Comparison of ENCODE assay signal across 17 cellular contexts in the genomic region with DNA sequence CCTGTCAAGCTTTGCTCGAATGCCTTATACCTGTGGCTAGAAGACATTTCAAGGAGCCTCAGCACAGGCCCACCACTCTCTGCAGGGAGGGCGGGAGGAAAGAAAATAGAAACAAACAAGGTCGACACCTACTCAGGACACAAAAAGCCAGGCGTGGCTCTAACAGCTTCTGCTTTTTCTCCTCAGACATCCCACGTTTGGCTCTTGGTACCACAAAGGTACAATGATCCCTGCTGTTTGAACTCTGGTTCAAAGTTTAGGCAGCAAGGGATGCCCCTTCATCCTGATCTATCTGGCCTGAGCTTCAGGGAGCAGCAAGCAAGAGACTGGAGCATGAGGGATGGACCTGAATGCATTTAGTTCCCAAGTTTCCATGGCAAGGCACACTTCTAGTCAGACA. TPM values are rescaled to one million over a fixed set of nuclear protein-coding genes. Genes with fewer than 3 reads are reported as not detected.
DNase-seq lines count a peak whose midpoint lies in the region; ATAC-seq and TF ChIP-seq lines count a peak whose summit lies in the region.
"Had no signal": no experiment of that assay in that cellular context is flagged by ENCODE, and none has a peak within 500 bp of the region (broad histone marks: within the 10 kb centered on the region; RNA-seq: fewer than 3 reads in every experiment).

No MANE protein-coding gene starts in this region.

- peaks cover 16% of the 10 kb centered on the region for H3K36me3 Mint-ChIP-seq in activated CD4-positive, alpha-beta T cell treated with anti-CD3 and anti-CD28 coated beads, Interleukin-2, amount 10 ng/mL, durations not matched to agents 24 days and 14 days (ENCODE audit: low read depth)
- H3K36me3 Mint-ChIP-seq in activated CD4-positive, alpha-beta T cell treated with anti-CD3 and anti-CD28 coated beads, Interleukin-2, amount 10 ng/mL, durations not matched to agents 7 days and 5 days (ENCODE audit: low read depth), result peaks cover 21% of the 10 kb centered on the region
- H3K36me3 Mint-ChIP-seq in HFFc6 (ENCODE audit: low read depth), result peaks cover 8% of the 10 kb centered on the region; the same call in 1 of the 2 replicates
- peaks cover 8% of the 10 kb centered on the region for H3K36me3 Mint-ChIP-seq in central memory CD8-positive, alpha-beta T cell (ENCODE audit: insufficient read depth)

- TF ChIP-seq CTCF in HFFc6 (IDR thresholded peaks at IDR 0.05), result no peak
- no peak for TF ChIP-seq CTCF in psoas muscle (IDR thresholded peaks at IDR 0.05)

- no peak overlapping the region for H3K4me3 ChIP-seq in psoas muscle
- H3K4me3 ChIP-seq: A549, lower lobe of right lung, MG63, upper lobe of right lung had no signal

- H3K9me3 ChIP-seq in psoas muscle, result no peaks in the 10 kb centered on the region
- H3K9me3 ChIP-seq: A549, lower lobe of right lung, MG63, upper lobe of right lung had no signal

- no peak for DNase-seq in activated CD4-positive, alpha-beta T cell treated with anti-CD3 and anti-CD28 coated beads, Interleukin-2, amount 10 ng/mL, durations not matched to agents 24 days and 14 days
- DNase-seq in activated CD4-positive, alpha-beta T cell treated with anti-CD3 and anti-CD28 coated beads, Interleukin-2, amount 10 ng/mL, durations not matched to agents 7 days and 5 days, result no peak
- DNase-seq in HFFc6 (no peak), psoas muscle (no peak), NOMO-1 treated with DMSO at 0.1 percent for 48 hours (lab: John Stamatoyannopoulos, UW; ENCODE audit: unreplicated experiment) (no peak), OCI-M1 (lab: John Stamatoyannopoulos, UW) (no peak)
- no peak for DNase-seq in central memory CD8-positive, alpha-beta T cell (ENCODE audit: low spot score in 2 of 2)
- DNase-seq: activated CD4-positive, alpha-beta T cell treated with anti-CD3 and anti-CD28 coated beads for 1 hour; activated CD8-positive, alpha-beta memory T cell treated with anti-CD3 and anti-CD28 coated beads, Interleukin-2, amount 50 U/mL, for 4 hours; activated naive CD4-positive, alpha-beta T cell treated with anti-CD3 and anti-CD28 coated beads, Interleukin-2, amount 50 U/mL, for 16 hours; lower lobe of right lung; MG63; SHP77 treated with DMSO at 0.1 percent for 48 hours; stimulated activated naive CD4-positive, alpha-beta T cell; upper lobe of right lung had no signal

- peaks cover 72% of the 10 kb centered on the region for H3K4me1 Mint-ChIP-seq in activated CD4-positive, alpha-beta T cell treated with anti-CD3 and anti-CD28 coated beads, Interleukin-2, amount 10 ng/mL, durations not matched to agents 24 days and 14 days
- H3K4me1 Mint-ChIP-seq in activated CD4-positive, alpha-beta T cell treated with anti-CD3 and anti-CD28 coated beads, Interleukin-2, amount 10 ng/mL, durations not matched to agents 7 days and 5 days, result peaks cover 84% of the 10 kb centered on the region
- peaks cover 81% of the 10 kb centered on the region for H3K4me1 Mint-ChIP-seq in HFFc6 (ENCODE audit: low read depth)
- peaks cover 77% of the 10 kb centered on the region for H3K4me1 Mint-ChIP-seq in central memory CD8-positive, alpha-beta T cell

- no peaks in the 10 kb centered on the region for H3K27me3 Mint-ChIP-seq in activated CD4-positive, alpha-beta T cell treated with anti-CD3 and anti-CD28 coated beads, Interleukin-2, amount 10 ng/mL, durations not matched to agents 24 days and 14 days
- H3K27me3 Mint-ChIP-seq in activated CD4-positive, alpha-beta T cell treated with anti-CD3 and anti-CD28 coated beads, Interleukin-2, amount 10 ng/mL, durations not matched to agents 7 days and 5 days, result no peaks in the 10 kb centered on the region
- no peaks in the 10 kb centered on the region; the same call in 1 of the 2 replicates for H3K27me3 Mint-ChIP-seq in HFFc6 (ENCODE audit: insufficient read depth)
- H3K27me3 Mint-ChIP-seq in central memory CD8-positive, alpha-beta T cell, result no peaks in the 10 kb centered on the region

- 67 to 68% (median 67%) methylated on average over 5 of the region's 5 CpGs for WGBS in psoas muscle, 3 donors

- H3K4me1 ChIP-seq in psoas muscle, result peaks cover 87% of the 10 kb centered on the region

- H3K27ac ChIP-seq in psoas muscle, result peak overlapping the region; percentile 36
- H3K27ac ChIP-seq: A549, lower lobe of right lung, upper lobe of right lung had no signal

- H3K36me3 ChIP-seq in psoas muscle (ENCODE audit: insufficient read depth in 1 of 2, low read depth in 1 of 2), result no peaks in the 10 kb centered on the region
- H3K36me3 ChIP-seq: lower lobe of right lung, upper lobe of right lung had no signal

- no peak overlapping the region for H3K27ac Mint-ChIP-seq in activated CD4-positive, alpha-beta T cell treated with anti-CD3 and anti-CD28 coated beads, Interleukin-2, amount 10 ng/mL, durations not matched to agents 24 days and 14 days
- H3K27ac Mint-ChIP-seq in activated CD4-positive, alpha-beta T cell treated with anti-CD3 and anti-CD28 coated beads, Interleukin-2, amount 10 ng/mL, durations not matched to agents 7 days and 5 days, result no peak overlapping the region
- peak overlapping the region; percentile 12; the same call in 1 of the 2 replicates for H3K27ac Mint-ChIP-seq in HFFc6
- no peak overlapping the region for H3K27ac Mint-ChIP-seq in central memory CD8-positive, alpha-beta T cell (ENCODE audit: low read depth)

- ATAC-seq in central memory CD8-positive, alpha-beta T cell (replicated peaks; ENCODE audit: extremely low read depth, poor library complexity, severe bottlenecking), result no peak
- ATAC-seq in psoas muscle, result no peak
- ATAC-seq in GM18873 (IDR thresholded peaks at IDR 0.05; ENCODE audit: low FRiP score, unreplicated experiment), result no peak
- ATAC-seq: A549 had no signal

- peak overlapping the region; percentile 58 for H3K4me3 Mint-ChIP-seq in activated CD4-positive, alpha-beta T cell treated with anti-CD3 and anti-CD28 coated beads, Interleukin-2, amount 10 ng/mL, durations not matched to agents 24 days and 14 days
- no peak overlapping the region for H3K4me3 Mint-ChIP-seq in activated CD4-positive, alpha-beta T cell treated with anti-CD3 and anti-CD28 coated beads, Interleukin-2, amount 10 ng/mL, durations not matched to agents 7 days and 5 days
- H3K4me3 Mint-ChIP-seq in HFFc6, result no peak overlapping the region
- peak overlapping the region; percentile 40 for H3K4me3 Mint-ChIP-seq in central memory CD8-positive, alpha-beta T cell

- no peaks in the 10 kb centered on the region for H3K9me3 Mint-ChIP-seq in activated CD4-positive, alpha-beta T cell treated with anti-CD3 and anti-CD28 coated beads, Interleukin-2, amount 10 ng/mL, durations not matched to agents 24 days and 14 days
- no peaks in the 10 kb centered on the region for H3K9me3 Mint-ChIP-seq in activated CD4-positive, alpha-beta T cell treated with anti-CD3 and anti-CD28 coated beads, Interleukin-2, amount 10 ng/mL, durations not matched to agents 7 days and 5 days
- no peaks in the 10 kb centered on the region for H3K9me3 Mint-ChIP-seq in HFFc6
- H3K9me3 Mint-ChIP-seq in central memory CD8-positive, alpha-beta T cell, result no peaks in the 10 kb centered on the region

- intact Hi-C loops in activated CD4-positive, alpha-beta T cell treated with anti-CD3 and anti-CD28 coated beads, Interleukin-2, amount 10 ng/mL, durations not matched to agents 24 days and 14 days (cut with micrococcal nuclease), result loop anchor here (5.0 kb wide), 1 partner anchor 36 kb away; no protein-coding TSS in a partner anchor
- intact Hi-C loops in psoas muscle (cut with DNase I), result loop anchor here in 1 of 2 donors (5.0 kb wide), 1 partner anchor 34 kb away; no protein-coding TSS in a partner anchor

- CTCF ChIA-PET in activated CD4-positive, alpha-beta T cell treated with anti-CD3 and anti-CD28 coated beads, Interleukin-2, amount 10 ng/mL, durations not matched to agents 7 days and 5 days (lab: Charles Lee), result interaction anchor here (0.5 to 0.7 kb wide), 2 partner anchors 30 to 444 kb away, joined by 3 to 6 read pairs; no protein-coding TSS in a partner anchor

- H3K27me3 ChIP-seq in psoas muscle (ENCODE audit: insufficient read depth in 3 of 3, low read length in 2 of 3), result no peaks in the 10 kb centered on the region
- H3K27me3 ChIP-seq: MG63, upper lobe of right lung had no signal

- POLR2A ChIA-PET in activated CD4-positive, alpha-beta T cell treated with anti-CD3 and anti-CD28 coated beads, Interleukin-2, amount 10 ng/mL, durations not matched to agents 7 days and 5 days (lab: Charles Lee), result no interaction called here

RNA-seq across cellular contexts. Expression of gene CREBBP, which starts 57.1 kb away (rescaled TPM):
- total RNA-seq in activated CD4-positive, alpha-beta T cell treated with anti-CD3 and anti-CD28 coated beads, Interleukin-2, amount 10 ng/mL, durations not matched to agents 24 days and 14 days, result 42.3 and 45.3 TPM in 2 replicates
- total RNA-seq in activated CD4-positive, alpha-beta T cell treated with anti-CD3 and anti-CD28 coated beads, Interleukin-2, amount 10 ng/mL, durations not matched to agents 7 days and 5 days, result 10 to 100 TPM; 69.0 to 69.2 TPM
- 10 to 100 TPM; 40.2 to 51.4 (median 43.4) TPM for total RNA-seq in HFFc6 (2021; fragmentation: NEBNext Ultra II Directional; extraction: Animal tissue kit (Norgen Biotek cat#: 25700))
- total RNA-seq in psoas muscle, result 10 to 100 TPM; 44.1 to 54.9 (median 50.8) TPM
- 10 to 100 TPM in 2 of 3 donors, 1 to 10 TPM in 1; 7.1 to 31.0 (median 10.1) TPM for polyA plus RNA-seq in psoas muscle

Comparison
In these comparisons a context has a peak if more than half of its experiments do, and no peak if none do; other contexts are left out.
1. H3K4me3 Mint-ChIP-seq: peak in activated CD4-positive, alpha-beta T cell treated with anti-CD3 and anti-CD28 coated beads, Interleukin-2, amount 10 ng/mL, durations not matched to agents 24 days and 14 days (single experiment) and central memory CD8-positive, alpha-beta T cell (single experiment); none in activated CD4-positive, alpha-beta T cell treated with anti-CD3 and anti-CD28 coated beads, Interleukin-2, amount 10 ng/mL, durations not matched to agents 7 days and 5 days (single experiment) and HFFc6 (single experiment).